Comparison of ENCODE assay signal across 1 cellular context in genomic region chr9:107460153-107461023, GRCh38.
A peak's percentile ranks its signal among the peaks of the same experiment; 100 is the strongest.
TF ChIP-seq lines count a peak whose summit lies in the region.

No MANE protein-coding gene starts in this region.

TF ChIP-seq in SK-N-SH, 30 proteins besides CTCF, POLR2A, EP300 and RAD21 (continued from another document):
- TF ChIP-seq REST (IDR thresholded peaks at IDR 0.05; ENCODE audit: low read depth, low read length) (peak; percentile 42; the same call in 1 of the 2 replicates), USF2 (IDR thresholded peaks at IDR 0.05; ENCODE audit: borderline replicate concordance, low read depth, low read length) (no peak), RCOR1 (IDR thresholded peaks at IDR 0.05; ENCODE audit: low read length) (no peak), JUND (IDR thresholded peaks at IDR 0.05) (no peak), TAF1 (IDR thresholded peaks at IDR 0.05; ENCODE audit: borderline replicate concordance, low read depth, low read length) (no peak), MXI1 (IDR thresholded peaks at IDR 0.05; ENCODE audit: low read depth, low read length) (no peak), RXRA (IDR thresholded peaks at IDR 0.05; ENCODE audit: borderline replicate concordance, low read depth) (no peak)
